ENCODE assay signal across 18 cellular contexts in genomic region chr3:5092018-5092417, GRCh38.
"Had no signal": no experiment of that assay in that cellular context is flagged by ENCODE, and none has a peak within 500 bp of the region (broad histone marks: within the 10 kb centered on the region; RNA-seq: fewer than 3 reads in every experiment).

No MANE protein-coding gene starts in this region.

- H3K36me3 ChIP-seq: ascending aorta, right atrium auricular region, suprapubic skin had no signal

- H3K27ac Mint-ChIP-seq: activated CD4-positive, alpha-beta T cell treated with anti-CD3 and anti-CD28 coated beads, Interleukin-2, amount 10 ng/mL, durations not matched to agents 24 days and 14 days; activated CD8-positive, alpha-beta T cell treated with anti-CD3 and anti-CD28 coated beads for 36 hours; activated naive CD4-positive, alpha-beta T cell treated with anti-CD3 and anti-CD28 coated beads, Interleukin-2, amount 50 U/mL, for 24 hours; activated T-cell treated with anti-CD3 and anti-CD28 coated beads, Interleukin-2, amount 50 U/mL, for 72 hours; dendritic cell treated with granulocyte-macrophage colony-stimulating factor and Interleukin-4, amounts not matched to agents 40 ng/mL and 50 ng/mL, for 4 days; stimulated activated naive CD8-positive, alpha-beta T cell treated with anti-CD3 and anti-CD28 coated beads, Interleukin-15, amount 100 ng/mL, for 72 hours had no signal

- H3K4me3 Mint-ChIP-seq: activated CD4-positive, alpha-beta T cell treated with anti-CD3 and anti-CD28 coated beads, Interleukin-2, amount 10 ng/mL, durations not matched to agents 24 days and 14 days; activated CD8-positive, alpha-beta T cell treated with anti-CD3 and anti-CD28 coated beads for 36 hours; activated naive CD4-positive, alpha-beta T cell treated with anti-CD3 and anti-CD28 coated beads, Interleukin-2, amount 50 U/mL, for 24 hours; activated T-cell treated with anti-CD3 and anti-CD28 coated beads, Interleukin-2, amount 50 U/mL, for 72 hours; dendritic cell treated with granulocyte-macrophage colony-stimulating factor and Interleukin-4, amounts not matched to agents 40 ng/mL and 50 ng/mL, for 4 days; stimulated activated naive CD8-positive, alpha-beta T cell treated with anti-CD3 and anti-CD28 coated beads, Interleukin-15, amount 100 ng/mL, for 72 hours had no signal

- H3K27ac ChIP-seq: ascending aorta, right atrium auricular region, suprapubic skin had no signal

- H3K36me3 Mint-ChIP-seq: activated naive CD4-positive, alpha-beta T cell treated with anti-CD3 and anti-CD28 coated beads, Interleukin-2, amount 50 U/mL, for 24 hours had no signal

- H3K9me3 Mint-ChIP-seq: activated CD4-positive, alpha-beta T cell treated with anti-CD3 and anti-CD28 coated beads, Interleukin-2, amount 10 ng/mL, durations not matched to agents 24 days and 14 days; activated CD8-positive, alpha-beta T cell treated with anti-CD3 and anti-CD28 coated beads for 36 hours; activated naive CD4-positive, alpha-beta T cell treated with anti-CD3 and anti-CD28 coated beads, Interleukin-2, amount 50 U/mL, for 24 hours; activated T-cell treated with anti-CD3 and anti-CD28 coated beads, Interleukin-2, amount 50 U/mL, for 72 hours; dendritic cell treated with granulocyte-macrophage colony-stimulating factor and Interleukin-4, amounts not matched to agents 40 ng/mL and 50 ng/mL, for 4 days; stimulated activated naive CD8-positive, alpha-beta T cell treated with anti-CD3 and anti-CD28 coated beads, Interleukin-15, amount 100 ng/mL, for 72 hours had no signal

- H3K27me3 ChIP-seq: right atrium auricular region, suprapubic skin had no signal

- H3K4me3 ChIP-seq: ascending aorta, right atrium auricular region, skin epidermis, suprapubic skin had no signal

- H3K9me3 ChIP-seq: ascending aorta, right atrium auricular region, suprapubic skin had no signal

- DNase-seq: activated CD4-positive, alpha-beta T cell treated with anti-CD3 and anti-CD28 coated beads, Interleukin-2, amount 10 ng/mL, durations not matched to agents 24 days and 14 days; activated CD8-positive, alpha-beta T cell treated with anti-CD3 and anti-CD28 coated beads for 36 hours; activated effector memory CD4-positive, alpha-beta T cell treated with anti-CD3 and anti-CD28 coated beads, Interleukin-2, amount 50 U/mL, for 16 hours; activated T-cell treated with anti-CD3 and anti-CD28 coated beads, Interleukin-2, amount 50 U/mL, for 72 hours; cerebellar nuclear complex; effector memory CD4-positive, alpha-beta T cell; foreskin melanocyte; glutamatergic neuron; hypothalamus; islet precursor cell; stimulated activated naive CD8-positive, alpha-beta T cell treated with anti-CD3 and anti-CD28 coated beads, Interleukin-15, amount 100 ng/mL, for 72 hours; T1000 had no signal

- H3K4me1 Mint-ChIP-seq: activated naive CD4-positive, alpha-beta T cell treated with anti-CD3 and anti-CD28 coated beads, Interleukin-2, amount 50 U/mL, for 24 hours had no signal
